Comparison of ENCODE assay signal across 2 cellular contexts in the genomic region with DNA sequence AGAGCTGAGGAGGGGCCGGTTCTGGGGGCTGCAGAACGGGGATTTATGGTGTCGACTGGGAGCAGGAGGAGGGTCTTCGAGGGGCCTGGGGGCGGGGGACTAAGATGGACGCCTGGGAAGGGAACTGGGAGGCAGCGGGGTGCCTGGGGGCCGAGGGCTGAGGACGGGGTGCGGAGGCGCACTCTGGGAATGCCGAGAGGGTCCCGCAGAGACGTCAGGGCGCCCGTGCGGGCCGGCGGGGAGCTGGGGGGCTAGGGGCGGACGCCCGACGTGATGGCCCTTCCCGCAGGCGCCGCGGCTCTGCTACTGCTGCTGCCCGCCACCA.
TF ChIP-seq lines count a peak whose summit lies in the region.

No MANE protein-coding gene starts in this region.

TF ChIP-seq in HCT116, 20 proteins besides CTCF, POLR2A, EP300 and RAD21 (continued from another document):
- TF ChIP-seq JUND (IDR thresholded peaks at IDR 0.05), result no peak
- TF ChIP-seq POLR2AphosphoS5 (IDR thresholded peaks at IDR 0.05; ENCODE audit: low read depth, low read length), result no peak
- no peak for TF ChIP-seq CEBPB (IDR thresholded peaks at IDR 0.05; ENCODE audit: low read depth)
- no peak for TF ChIP-seq EZH2 (IDR thresholded peaks at IDR 0.05)
- TF ChIP-seq, protein P1, sequence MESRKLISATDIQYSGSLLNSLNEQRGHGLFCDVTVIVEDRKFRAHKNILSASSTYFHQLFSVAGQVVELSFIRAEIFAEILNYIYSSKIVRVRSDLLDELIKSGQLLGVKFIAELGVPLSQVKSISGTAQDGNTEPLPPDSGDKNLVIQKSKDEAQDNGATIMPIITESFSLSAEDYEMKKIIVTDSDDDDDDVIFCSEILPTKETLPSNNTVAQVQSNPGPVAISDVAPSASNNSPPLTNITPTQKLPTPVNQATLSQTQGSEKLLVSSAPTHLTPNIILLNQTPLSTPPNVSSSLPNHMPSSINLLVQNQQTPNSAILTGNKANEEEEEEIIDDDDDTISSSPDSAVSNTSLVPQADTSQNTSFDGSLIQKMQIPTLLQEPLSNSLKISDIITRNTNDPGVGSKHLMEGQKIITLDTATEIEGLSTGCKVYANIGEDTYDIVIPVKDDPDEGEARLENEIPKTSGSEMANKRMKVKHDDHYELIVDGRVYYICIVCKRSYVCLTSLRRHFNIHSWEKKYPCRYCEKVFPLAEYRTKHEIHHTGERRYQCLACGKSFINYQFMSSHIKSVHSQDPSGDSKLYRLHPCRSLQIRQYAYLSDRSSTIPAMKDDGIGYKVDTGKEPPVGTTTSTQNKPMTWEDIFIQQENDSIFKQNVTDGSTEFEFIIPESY (IDR thresholded peaks at IDR 0.05; ENCODE audit: extremely low read depth, insufficient replicate concordance, low read length), result no peak
- no peak for TF ChIP-seq CBX3 (IDR thresholded peaks at IDR 0.05; ENCODE audit: low read depth)
- no peak for TF ChIP-seq FOSL1 (IDR thresholded peaks at IDR 0.05; ENCODE audit: low read depth)
- no peak for TF ChIP-seq ELF1 (IDR thresholded peaks at IDR 0.05; ENCODE audit: borderline replicate concordance, low read depth)
- TF ChIP-seq, protein P2, sequence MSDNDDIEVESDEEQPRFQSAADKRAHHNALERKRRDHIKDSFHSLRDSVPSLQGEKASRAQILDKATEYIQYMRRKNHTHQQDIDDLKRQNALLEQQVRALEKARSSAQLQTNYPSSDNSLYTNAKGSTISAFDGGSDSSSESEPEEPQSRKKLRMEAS (IDR thresholded peaks at IDR 0.05), result no peak
- TF ChIP-seq EGR1 (IDR thresholded peaks at IDR 0.05; ENCODE audit: low read depth), result no peak

TF ChIP-seq in WTC11, 78 proteins besides CTCF, POLR2A, EP300 and RAD21 (continued from another document):
- TF ChIP-seq, protein P3, sequence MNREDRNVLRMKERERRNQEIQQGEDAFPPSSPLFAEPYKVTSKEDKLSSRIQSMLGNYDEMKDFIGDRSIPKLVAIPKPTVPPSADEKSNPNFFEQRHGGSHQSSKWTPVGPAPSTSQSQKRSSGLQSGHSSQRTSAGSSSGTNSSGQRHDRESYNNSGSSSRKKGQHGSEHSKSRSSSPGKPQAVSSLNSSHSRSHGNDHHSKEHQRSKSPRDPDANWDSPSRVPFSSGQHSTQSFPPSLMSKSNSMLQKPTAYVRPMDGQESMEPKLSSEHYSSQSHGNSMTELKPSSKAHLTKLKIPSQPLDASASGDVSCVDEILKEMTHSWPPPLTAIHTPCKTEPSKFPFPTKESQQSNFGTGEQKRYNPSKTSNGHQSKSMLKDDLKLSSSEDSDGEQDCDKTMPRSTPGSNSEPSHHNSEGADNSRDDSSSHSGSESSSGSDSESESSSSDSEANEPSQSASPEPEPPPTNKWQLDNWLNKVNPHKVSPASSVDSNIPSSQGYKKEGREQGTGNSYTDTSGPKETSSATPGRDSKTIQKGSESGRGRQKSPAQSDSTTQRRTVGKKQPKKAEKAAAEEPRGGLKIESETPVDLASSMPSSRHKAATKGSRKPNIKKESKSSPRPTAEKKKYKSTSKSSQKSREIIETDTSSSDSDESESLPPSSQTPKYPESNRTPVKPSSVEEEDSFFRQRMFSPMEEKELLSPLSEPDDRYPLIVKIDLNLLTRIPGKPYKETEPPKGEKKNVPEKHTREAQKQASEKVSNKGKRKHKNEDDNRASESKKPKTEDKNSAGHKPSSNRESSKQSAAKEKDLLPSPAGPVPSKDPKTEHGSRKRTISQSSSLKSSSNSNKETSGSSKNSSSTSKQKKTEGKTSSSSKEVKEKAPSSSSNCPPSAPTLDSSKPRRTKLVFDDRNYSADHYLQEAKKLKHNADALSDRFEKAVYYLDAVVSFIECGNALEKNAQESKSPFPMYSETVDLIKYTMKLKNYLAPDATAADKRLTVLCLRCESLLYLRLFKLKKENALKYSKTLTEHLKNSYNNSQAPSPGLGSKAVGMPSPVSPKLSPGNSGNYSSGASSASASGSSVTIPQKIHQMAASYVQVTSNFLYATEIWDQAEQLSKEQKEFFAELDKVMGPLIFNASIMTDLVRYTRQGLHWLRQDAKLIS (CRISPR knock-in tag; IDR thresholded peaks at IDR 0.05; ENCODE audit: borderline replicate concordance), result no peak
- TF ChIP-seq, protein P4, sequence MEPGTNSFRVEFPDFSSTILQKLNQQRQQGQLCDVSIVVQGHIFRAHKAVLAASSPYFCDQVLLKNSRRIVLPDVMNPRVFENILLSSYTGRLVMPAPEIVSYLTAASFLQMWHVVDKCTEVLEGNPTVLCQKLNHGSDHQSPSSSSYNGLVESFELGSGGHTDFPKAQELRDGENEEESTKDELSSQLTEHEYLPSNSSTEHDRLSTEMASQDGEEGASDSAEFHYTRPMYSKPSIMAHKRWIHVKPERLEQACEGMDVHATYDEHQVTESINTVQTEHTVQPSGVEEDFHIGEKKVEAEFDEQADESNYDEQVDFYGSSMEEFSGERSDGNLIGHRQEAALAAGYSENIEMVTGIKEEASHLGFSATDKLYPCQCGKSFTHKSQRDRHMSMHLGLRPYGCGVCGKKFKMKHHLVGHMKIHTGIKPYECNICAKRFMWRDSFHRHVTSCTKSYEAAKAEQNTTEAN (CRISPR knock-in tag; IDR thresholded peaks at IDR 0.05), result no peak
- TF ChIP-seq TCF7 (CRISPR knock-in tag; IDR thresholded peaks at IDR 0.05; ENCODE audit: low read depth), result no peak
- TF ChIP-seq NFATC4 (CRISPR knock-in tag; IDR thresholded peaks at IDR 0.05), result peak; percentile 80; the same call in 1 of the 2 replicates
- 0 out of 2 replicates have a peak, but pooled peaks have one; percentile 44 for TF ChIP-seq ZNF416 (CRISPR knock-in tag; IDR thresholded peaks at IDR 0.05)
